In genomic region chr16:27769561-27770222, GRCh38 we compare ENCODE assay signal across 14 cellular contexts.
DNase-seq lines count a peak whose midpoint lies in the region; ATAC-seq and TF ChIP-seq lines count a peak whose summit lies in the region.
"Had no signal": no experiment of that assay in that cellular context is flagged by ENCODE, and none has a peak within 500 bp of the region (broad histone marks: within the 10 kb centered on the region; RNA-seq: fewer than 3 reads in every experiment).

No MANE protein-coding gene starts in this region.

- H3K36me3 ChIP-seq in mesenchymal stem cell (ENCODE audit: control insufficient read depth in 1 of 2, insufficient read depth in 2 of 2, low read depth in 1 of 2, low read length in 2 of 2), result peaks cover 54 to 67% of the 10 kb centered on the region in 2 experiments
- H3K36me3 ChIP-seq: ovary had no signal

- TF ChIP-seq CTCF in AG04449 (IDR thresholded peaks at IDR 0.05; ENCODE audit: insufficient read depth, low read length, missing control alignments) (no peak), brain (conservative IDR thresholded peaks at IDR 0.05) (no peak)

- H3K27me3 ChIP-seq in mesenchymal stem cell (ENCODE audit: control insufficient read depth in 1 of 2, insufficient read depth in 1 of 2, low read length in 2 of 2), result no peaks in the 10 kb centered on the region
- H3K27me3 ChIP-seq: ovary had no signal

- DNase-seq in AG04449 (ENCODE audit: low read depth, low spot score) (peak; percentile 17), HT1080 (ENCODE audit: low read depth) (peak; percentile 84), mesenchymal stem cell (no peak), D341Med (ENCODE audit: low spot score) (no peak)
- DNase-seq in stimulated activated naive CD4-positive, alpha-beta T cell treated with Interleukin-2 at 50 U/mL for 16 hours (lab: John Stamatoyannopoulos, UW), result no peak
- DNase-seq: MM.1S; NCI-H774; ovary; stimulated activated CD4-positive, alpha-beta T cell treated with anti-CD3 and anti-CD28 coated beads, Interleukin-4, amount 100 ng/mL, for 24 hours had no signal

- no peak overlapping the region for H4K91ac ChIP-seq in mesenchymal stem cell (ENCODE audit: low read length)

- H3K4me3 ChIP-seq in AG04449 (ENCODE audit: low read depth, low read length), result no peak overlapping the region
- H3K4me3 ChIP-seq in mesenchymal stem cell (ENCODE audit: insufficient read depth in 1 of 2, low read depth in 1 of 2, low read length in 2 of 2), result peak overlapping the region in 1 of 2 experiments; percentile 12
- H3K4me3 ChIP-seq: ovary had no signal

- no peak overlapping the region for H2BK12ac ChIP-seq in mesenchymal stem cell (ENCODE audit: low read length in 2 of 2)

- ATAC-seq in GM21717 (IDR thresholded peaks at IDR 0.05; ENCODE audit: unreplicated experiment), result no peak
- no peak for ATAC-seq in stimulated activated memory B cell treated with anti-CD40 and anti-IgM and Interleukin-4, amounts not matched to agents 10 μg/mL and 1 μg/mL and 100 μg/mL, for 72 hours

- H4K8ac ChIP-seq in mesenchymal stem cell (ENCODE audit: low read length), result no peak overlapping the region

- POLR2A ChIA-PET in AG04449 (lab: Yijun Ruan, JAX), result no interaction called here

- H3K9ac ChIP-seq in mesenchymal stem cell (ENCODE audit: low read length), result no peak overlapping the region

- H2BK5ac ChIP-seq in mesenchymal stem cell (ENCODE audit: low read depth, low read length, poor library complexity, severe bottlenecking), result peak overlapping the region; percentile 86

- no peak overlapping the region for H3K4ac ChIP-seq in mesenchymal stem cell (ENCODE audit: low read depth in 1 of 2, low read length in 2 of 2)

- H2AFZ ChIP-seq in mesenchymal stem cell (ENCODE audit: low read depth, low read length), result no peak overlapping the region

- H3K4me3 Mint-ChIP-seq in brain, result no peak overlapping the region
- H3K4me3 Mint-ChIP-seq in stimulated activated memory B cell treated with anti-CD40 and anti-IgM and Interleukin-4, amounts not matched to agents 10 μg/mL and 1 μg/mL and 100 μg/mL, for 72 hours, result no peak overlapping the region
- H3K4me3 Mint-ChIP-seq: T-helper 2 cell treated with Interferon-gamma antibody and Interleukin-4, amounts not matched to agents 5 μg/mL and 100 μg/mL, for 36 hours had no signal

- H3K18ac ChIP-seq in mesenchymal stem cell (ENCODE audit: low read depth in 1 of 2, low read length in 2 of 2), result no peak overlapping the region

- H2AK5ac ChIP-seq in mesenchymal stem cell (ENCODE audit: low read length, severe bottlenecking), result peak overlapping the region; percentile 98

- H3K23ac ChIP-seq in mesenchymal stem cell (ENCODE audit: low read length in 2 of 2), result no peak overlapping the region

- H3K27ac Mint-ChIP-seq in brain, result peak overlapping the region in 4 of 5 experiments; percentile 36 to 88 (median 84)
- no peak overlapping the region for H3K27ac Mint-ChIP-seq in stimulated activated memory B cell treated with anti-CD40 and anti-IgM and Interleukin-4, amounts not matched to agents 10 μg/mL and 1 μg/mL and 100 μg/mL, for 72 hours
- H3K27ac Mint-ChIP-seq: T-helper 2 cell treated with Interferon-gamma antibody and Interleukin-4, amounts not matched to agents 5 μg/mL and 100 μg/mL, for 36 hours had no signal

- H3K27me3 Mint-ChIP-seq in brain, result peaks cover 8% of the 10 kb centered on the region
- no peaks in the 10 kb centered on the region for H3K27me3 Mint-ChIP-seq in stimulated activated memory B cell treated with anti-CD40 and anti-IgM and Interleukin-4, amounts not matched to agents 10 μg/mL and 1 μg/mL and 100 μg/mL, for 72 hours

- no peak overlapping the region for H2BK120ac ChIP-seq in mesenchymal stem cell (ENCODE audit: low read depth, low read length)

- no peak overlapping the region for H3K4me2 ChIP-seq in mesenchymal stem cell (ENCODE audit: low read length, poor library complexity, severe bottlenecking)

- peaks cover 2 to 8% (median 5%) of the 10 kb centered on the region in 5 experiments for H3K9me3 Mint-ChIP-seq in brain
- no peaks in the 10 kb centered on the region for H3K9me3 Mint-ChIP-seq in stimulated activated memory B cell treated with anti-CD40 and anti-IgM and Interleukin-4, amounts not matched to agents 10 μg/mL and 1 μg/mL and 100 μg/mL, for 72 hours
- H3K9me3 Mint-ChIP-seq: T-helper 2 cell treated with Interferon-gamma antibody and Interleukin-4, amounts not matched to agents 5 μg/mL and 100 μg/mL, for 36 hours had no signal

- H3K4me1 Mint-ChIP-seq in brain, result peaks cover 15% of the 10 kb centered on the region
- no peaks in the 10 kb centered on the region for H3K4me1 Mint-ChIP-seq in stimulated activated memory B cell treated with anti-CD40 and anti-IgM and Interleukin-4, amounts not matched to agents 10 μg/mL and 1 μg/mL and 100 μg/mL, for 72 hours

- CTCF ChIA-PET in AG04449 (lab: Yijun Ruan, JAX), result interaction anchor here (1.1 to 3.3 kb wide), 5 partner anchors 10 to 127 kb away, joined by 3 to 10 read pairs (median 3); no protein-coding TSS in a partner anchor

- no peak overlapping the region for H2BK15ac ChIP-seq in mesenchymal stem cell (ENCODE audit: low read depth, poor library complexity, severe bottlenecking)

- H3K4me1 ChIP-seq in mesenchymal stem cell (ENCODE audit: control insufficient read depth, insufficient read depth, low read depth, low read length), result peaks cover 44% of the 10 kb centered on the region

- H3K9me3 ChIP-seq in mesenchymal stem cell (ENCODE audit: control insufficient read depth, low read length), result peaks cover 1% of the 10 kb centered on the region
- H3K9me3 ChIP-seq: ovary had no signal

- peaks cover 70% of the 10 kb centered on the region for H3K36me3 Mint-ChIP-seq in brain
- H3K36me3 Mint-ChIP-seq in stimulated activated memory B cell treated with anti-CD40 and anti-IgM and Interleukin-4, amounts not matched to agents 10 μg/mL and 1 μg/mL and 100 μg/mL, for 72 hours, result peaks cover 54% of the 10 kb centered on the region

- WGBS in mesenchymal stem cell, result 90% methylated on average over 27 of the region's 27 CpGs

- H3K79me1 ChIP-seq in mesenchymal stem cell (replicated peaks; ENCODE audit: low read length, poor library complexity, severe bottlenecking), result no peaks in the 10 kb centered on the region

- peak overlapping the region; percentile 99 for H3K27ac ChIP-seq in mesenchymal stem cell (ENCODE audit: low read length, poor library complexity, severe bottlenecking)
- H3K27ac ChIP-seq: C4-2B, ovary had no signal

- no peak overlapping the region for H3K14ac ChIP-seq in mesenchymal stem cell (ENCODE audit: low read length in 2 of 2)

Comparison
In these comparisons a context has a peak if more than half of its experiments do, and no peak if none do; other contexts are left out.
1. DNase-seq: peak in AG04449 (single experiment) and HT1080 (single experiment); none in mesenchymal stem cell (single experiment), D341Med (single experiment) and stimulated activated naive CD4-positive, alpha-beta T cell treated with Interleukin-2 at 50 U/mL for 16 hours (single experiment).